1 cellular context compared by ENCODE assay signal in the genomic region with DNA sequence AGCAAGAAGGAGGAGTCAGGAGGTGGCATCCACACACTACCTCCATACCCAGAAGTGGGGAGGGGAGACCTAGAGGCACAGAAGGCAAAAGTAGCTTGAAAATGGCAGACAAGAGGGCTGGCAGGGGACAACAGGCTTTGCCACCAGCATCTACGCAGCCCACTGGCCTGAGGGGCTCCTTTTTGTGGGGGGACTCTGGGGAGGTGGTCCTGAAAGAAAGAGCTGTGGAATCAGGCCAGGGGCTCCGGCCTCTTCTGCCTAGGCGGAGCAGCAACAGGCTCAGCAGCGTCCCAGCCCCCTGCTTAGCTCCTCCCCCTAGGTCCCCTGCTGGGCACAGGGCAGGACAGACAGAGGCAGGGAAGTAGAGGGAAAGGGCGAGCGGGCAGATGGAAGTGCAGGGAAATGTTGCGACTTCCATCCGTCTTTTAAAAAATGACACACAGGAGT.
TF ChIP-seq lines count a peak whose summit lies in the region.

No MANE protein-coding gene starts in this region.

TF ChIP-seq in H1, 55 proteins besides CTCF, POLR2A, EP300 and RAD21 (continued from another document):
- TF ChIP-seq ASH2L (IDR thresholded peaks at IDR 0.05; ENCODE audit: low read length) (no peak), SIX5 (IDR thresholded peaks at IDR 0.05; ENCODE audit: low read depth, low read length) (no peak), KDM4A (IDR thresholded peaks at IDR 0.05; ENCODE audit: low read depth, low read length, severe bottlenecking) (no peak), EGR1 (IDR thresholded peaks at IDR 0.05; ENCODE audit: borderline replicate concordance, low read depth, low read length) (0 out of 2 replicates have a peak, but pooled peaks have one; percentile 31), CEBPB (IDR thresholded peaks at IDR 0.05; ENCODE audit: low read depth, low read length) (no peak)
TF ChIP-seq in H1: peak in this region for 1.
